ENCODE assay signal across 22 cellular contexts in the genomic region with DNA sequence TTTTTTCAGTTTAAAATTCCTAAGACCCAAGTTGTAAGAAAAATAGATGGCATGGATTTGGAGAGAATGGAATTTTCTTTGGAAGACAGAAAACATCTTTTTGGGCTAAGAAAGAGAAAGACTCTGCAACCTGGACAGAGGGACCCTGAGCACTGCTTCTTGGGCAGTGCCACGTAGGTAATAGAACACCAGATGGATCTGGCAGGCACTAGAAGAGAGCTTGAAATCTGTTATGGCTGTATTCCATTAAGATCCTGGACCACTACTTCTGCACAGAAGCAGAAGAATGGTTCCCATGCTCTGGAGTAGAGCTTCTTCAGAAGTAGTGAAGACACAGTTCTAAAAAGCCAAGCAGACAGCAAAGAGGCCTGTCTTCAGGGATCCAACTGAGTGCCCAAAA.
"Had no signal": no experiment of that assay in that cellular context is flagged by ENCODE, and none has a peak within 500 bp of the region (broad histone marks: within the 10 kb centered on the region; RNA-seq: fewer than 3 reads in every experiment).

No MANE protein-coding gene starts in this region.

- H3K4me1 ChIP-seq: colonic mucosa, esophagus squamous epithelium, gastrocnemius medialis, heart right ventricle, left lung, lower lobe of right lung had no signal

- H3K4me3 ChIP-seq: colonic mucosa, esophagus squamous epithelium, gastrocnemius medialis, heart right ventricle, left lung, lower lobe of right lung, mucosa of descending colon had no signal

- H3K9me3 ChIP-seq: colonic mucosa, gastrocnemius medialis, lower lobe of right lung had no signal

- H3K27ac ChIP-seq: colonic mucosa, epithelial cell of prostate, esophagus squamous epithelium, gastrocnemius medialis, heart right ventricle, left lung, lower lobe of right lung had no signal

- H3K27me3 ChIP-seq: colonic mucosa, esophagus squamous epithelium, gastrocnemius medialis, heart right ventricle, left lung had no signal

- ATAC-seq: esophagus mucosa, gastrocnemius medialis, heart right ventricle, left cardiac atrium, left lung, left ventricle myocardium superior, lower lobe of right lung, mucosa of descending colon had no signal

- H3K36me3 ChIP-seq: colonic mucosa, esophagus squamous epithelium, gastrocnemius medialis, heart right ventricle, left lung, lower lobe of right lung had no signal

- FAIRE-seq: islet of Langerhans, keratinocyte had no signal

- DNase-seq: colonic mucosa; cortex of kidney; effector memory CD4-positive, alpha-beta T cell; erythroblast; esophagus squamous epithelium; foreskin fibroblast; gastrocnemius medialis; glutamatergic neuron; head of caudate nucleus; heart right ventricle; hippocampal formation; left cardiac atrium; left lung; left ventricle myocardium superior; lower lobe of right lung; mesenchymal stem cell; mucosa of descending colon; naive B cell had no signal
